Comparison of ENCODE assay signal across 8 cellular contexts in genomic region chr1:159889821-159890252, GRCh38. TPM values are rescaled to one million over a fixed set of nuclear protein-coding genes. Genes with fewer than 3 reads are reported as not detected.
DNase-seq lines count a peak whose midpoint lies in the region; ATAC-seq and TF ChIP-seq lines count a peak whose summit lies in the region.

No MANE protein-coding gene starts in this region.

- no peaks in the 10 kb centered on the region for H3K36me3 ChIP-seq in mucosa of descending colon (ENCODE audit: low read depth)

- H3K4me3 ChIP-seq in cardiac fibroblast (replicated peaks in 1 of 2; ENCODE audit: low read depth in 2 of 2, low read length in 2 of 2): no peak overlapping the region
- H3K4me3 ChIP-seq in mucosa of descending colon: no peak overlapping the region

- ATAC-seq in stimulated activated naive CD8-positive, alpha-beta T cell treated with anti-CD3 and anti-CD28 coated beads, Interleukin-15, Interleukin-2, amounts not matched to agents 100 U/mL and 50 U/mL, for 24 hours: no peak
- peak; percentile 93 for ATAC-seq in HG02610 (IDR thresholded peaks at IDR 0.05; ENCODE audit: unreplicated experiment)
- ATAC-seq in mucosa of descending colon: peak; percentile 67

- no peaks in the 10 kb centered on the region for H3K36me3 Mint-ChIP-seq in stimulated activated naive CD8-positive, alpha-beta T cell treated with anti-CD3 and anti-CD28 coated beads, Interleukin-15, Interleukin-2, amounts not matched to agents 100 ng/mL and 50 ng/mL, for 24 hours (ENCODE audit: low read depth)

- TF ChIP-seq CTCF in cardiac fibroblast (IDR thresholded peaks at IDR 0.05; ENCODE audit: low read depth, low read length) (peak; percentile 2), mucosa of descending colon (IDR thresholded peaks at IDR 0.05) (no peak)

- intact Hi-C loops in mucosa of descending colon (cut with DNase I, micrococcal nuclease): loop anchor here in 1 of 2 donors (5.0 kb wide), 1 partner anchor 93 kb away; no protein-coding TSS in a partner anchor

- H3K4me1 Mint-ChIP-seq in stimulated activated naive CD8-positive, alpha-beta T cell treated with anti-CD3 and anti-CD28 coated beads, Interleukin-15, Interleukin-2, amounts not matched to agents 100 ng/mL and 50 ng/mL, for 24 hours (ENCODE audit: low read depth): peaks cover 20% of the 10 kb centered on the region

- H3K27me3 Mint-ChIP-seq in stimulated activated naive CD8-positive, alpha-beta T cell treated with anti-CD3 and anti-CD28 coated beads, Interleukin-15, Interleukin-2, amounts not matched to agents 100 ng/mL and 50 ng/mL, for 24 hours: no peaks in the 10 kb centered on the region

- no peaks in the 10 kb centered on the region for H3K4me1 ChIP-seq in mucosa of descending colon (ENCODE audit: low read depth)

- no peak for DNase-seq in stimulated activated naive CD8-positive, alpha-beta T cell treated with anti-CD3 and anti-CD28 coated beads, Interleukin-15, Interleukin-2, amounts not matched to agents 100 U/mL and 50 U/mL, for 24 hours
- DNase-seq in MV-4-11 (lab: John Stamatoyannopoulos, UW): peak; percentile 95
- DNase-seq in cardiac fibroblast (ENCODE audit: low read depth in 2 of 2): peak; percentile 92 to 93
- peak in 1 of 3 donors; percentile 36 for DNase-seq in mucosa of descending colon
- no peak for DNase-seq in NCI-H146 treated with DMSO at 0.1 percent for 48 hours (lab: John Stamatoyannopoulos, UW; ENCODE audit: unreplicated experiment)
- DNase-seq in NCI-H526 treated with DMSO at 0.1 percent for 48 hours (lab: John Stamatoyannopoulos, UW): no peak

- no peaks in the 10 kb centered on the region for H3K9me3 ChIP-seq in mucosa of descending colon

- H3K27ac Mint-ChIP-seq in stimulated activated naive CD8-positive, alpha-beta T cell treated with anti-CD3 and anti-CD28 coated beads, Interleukin-15, Interleukin-2, amounts not matched to agents 100 ng/mL and 50 ng/mL, for 24 hours: peak overlapping the region; percentile 23

- H3K9me3 Mint-ChIP-seq in stimulated activated naive CD8-positive, alpha-beta T cell treated with anti-CD3 and anti-CD28 coated beads, Interleukin-15, Interleukin-2, amounts not matched to agents 100 ng/mL and 50 ng/mL, for 24 hours: no peaks in the 10 kb centered on the region

- H3K4me3 Mint-ChIP-seq in stimulated activated naive CD8-positive, alpha-beta T cell treated with anti-CD3 and anti-CD28 coated beads, Interleukin-15, Interleukin-2, amounts not matched to agents 100 ng/mL and 50 ng/mL, for 24 hours: no peak overlapping the region

RNA-seq across cellular contexts. Expression of gene CFAP45, which starts 10.1 kb away (rescaled TPM):
- total RNA-seq in mucosa of descending colon: under 1 TPM in 2 of 3 donors, not detected in 1; 0.36 to 0.57 TPM

RNA-seq across cellular contexts. Expression of gene VSIG8, which starts 27.4 kb away (rescaled TPM):
- not detected for total RNA-seq in mucosa of descending colon

RNA-seq across cellular contexts. Expression of gene TAGLN2, which starts 35.5 kb away (rescaled TPM):
- total RNA-seq in mucosa of descending colon: 100 to 1,000 TPM; 137 to 296 (median 264) TPM

RNA-seq across cellular contexts. Expression of gene IGSF9, which starts 55.6 kb away (rescaled TPM):
- 10 to 100 TPM; 21.5 to 70.8 (median 25.9) TPM for total RNA-seq in mucosa of descending colon

Comparison
In these comparisons a context has a peak if more than half of its experiments do, and no peak if none do; other contexts are left out.
1. DNase-seq: peak in MV-4-11 (single experiment) and cardiac fibroblast (2 of 2); none in stimulated activated naive CD8-positive, alpha-beta T cell treated with anti-CD3 and anti-CD28 coated beads, Interleukin-15, Interleukin-2, amounts not matched to agents 100 U/mL and 50 U/mL, for 24 hours (single experiment), NCI-H146 treated with DMSO at 0.1 percent for 48 hours (single experiment) and NCI-H526 treated with DMSO at 0.1 percent for 48 hours (single experiment).